In the genomic region with DNA sequence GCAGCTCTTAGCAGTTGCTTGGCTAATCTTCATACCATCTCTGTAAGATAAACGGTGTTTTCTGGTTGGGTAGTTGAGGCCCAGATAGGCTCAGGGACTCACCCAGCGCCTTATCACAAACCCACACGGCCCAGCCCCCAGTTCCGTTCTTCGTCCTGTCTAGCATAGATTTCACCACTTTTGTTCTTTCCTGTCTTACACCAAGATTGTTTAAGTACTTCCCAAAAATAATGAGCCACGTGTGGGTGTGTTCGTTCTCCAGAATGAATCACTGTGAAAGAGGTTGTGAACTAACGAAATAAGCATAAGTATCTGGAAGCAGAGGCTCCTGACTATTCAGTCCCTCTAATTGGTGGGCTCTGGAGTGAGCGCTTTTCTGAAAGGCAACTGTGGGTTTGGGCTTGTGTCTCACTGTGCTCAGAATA, we compare ENCODE assay signal across 8 cellular contexts. TPM values are rescaled to one million over a fixed set of nuclear protein-coding genes. Genes with fewer than 3 reads are reported as not detected.
DNase-seq lines count a peak whose midpoint lies in the region; ATAC-seq, FAIRE-seq and TF ChIP-seq lines count a peak whose summit lies in the region.

No MANE protein-coding gene starts in this region.

- no peaks in the 10 kb centered on the region for H3K27me3 Mint-ChIP-seq in activated T-helper 17 cell treated with anti-CD3 and anti-CD28 coated beads, Interleukin-2, amount 50 U/mL, for 72 hours

- peak overlapping the region; percentile 25 for H3K4me3 ChIP-seq in NB4 (ENCODE audit: low read depth, low read length)
- H3K4me3 ChIP-seq in cardiac muscle cell = no peak overlapping the region
- no peak overlapping the region for H3K4me3 ChIP-seq in skeletal muscle tissue (ENCODE audit: low read length in 3 of 3)

- H3K4me1 ChIP-seq in cardiac muscle cell (ENCODE audit: low read depth) (peaks cover 52% of the 10 kb centered on the region), skeletal muscle tissue (ENCODE audit: control insufficient read depth in 3 of 3, insufficient read depth in 3 of 3, low read length in 3 of 3) (peaks cover 32 to 42% (median 32%) of the 10 kb centered on the region in 3 donors)

- no peak for TF ChIP-seq CTCF in NB4 (IDR thresholded peaks at IDR 0.05; ENCODE audit: low read depth, low read length)
- TF ChIP-seq CTCF in cardiac muscle cell (IDR thresholded peaks at IDR 0.05; ENCODE audit: low read depth, low read length) = no peak
- no peak for TF ChIP-seq CTCF in GM10266 (IDR thresholded peaks at IDR 0.05; ENCODE audit: control insufficient read depth, insufficient read depth, low read depth, missing control alignments)

- peak overlapping the region; percentile 72 for H3K4me3 Mint-ChIP-seq in activated T-helper 17 cell treated with anti-CD3 and anti-CD28 coated beads, Interleukin-2, amount 50 U/mL, for 72 hours

- TF ChIP-seq POLR2A in NB4 (IDR thresholded peaks at IDR 0.05; ENCODE audit: extremely low read depth, insufficient read length) = no peak

- peak; percentile 60 for ATAC-seq in activated T-helper 17 cell treated with anti-CD3 and anti-CD28 coated beads, Interleukin-2, amount 50 U/mL, for 72 hours (replicated peaks)
- no peak for ATAC-seq in HG02970 (IDR thresholded peaks at IDR 0.05; ENCODE audit: low FRiP score, unreplicated experiment)

- H3K9me3 Mint-ChIP-seq in activated T-helper 17 cell treated with anti-CD3 and anti-CD28 coated beads, Interleukin-2, amount 50 U/mL, for 72 hours = no peaks in the 10 kb centered on the region

- H3K27ac Mint-ChIP-seq in activated T-helper 17 cell treated with anti-CD3 and anti-CD28 coated beads, Interleukin-2, amount 50 U/mL, for 72 hours = no peak overlapping the region

- peaks cover 61% of the 10 kb centered on the region for H3K4me1 Mint-ChIP-seq in activated T-helper 17 cell treated with anti-CD3 and anti-CD28 coated beads, Interleukin-2, amount 50 U/mL, for 72 hours

- no peak overlapping the region for H3K9ac ChIP-seq in skeletal muscle tissue (ENCODE audit: low read depth in 1 of 3, low read length in 3 of 3)

- H3K9me3 ChIP-seq in cardiac muscle cell (ENCODE audit: low read depth) (no peaks in the 10 kb centered on the region), skeletal muscle tissue (ENCODE audit: control insufficient read depth in 3 of 3, low read length in 3 of 3) (no peaks in the 10 kb centered on the region)

- peaks cover 12% of the 10 kb centered on the region for H3K36me3 ChIP-seq in cardiac muscle cell
- H3K36me3 ChIP-seq in skeletal muscle tissue (ENCODE audit: control insufficient read depth in 3 of 3, insufficient read depth in 3 of 3, low read length in 3 of 3) = peaks cover 17 to 24% (median 22%) of the 10 kb centered on the region in 3 donors

- H3K27me3 ChIP-seq in cardiac muscle cell (no peaks in the 10 kb centered on the region), skeletal muscle tissue (ENCODE audit: control insufficient read depth in 3 of 3, insufficient read depth in 3 of 3, low read length in 3 of 3) (no peaks in the 10 kb centered on the region)

- peaks cover 30% of the 10 kb centered on the region for H3K36me3 Mint-ChIP-seq in activated T-helper 17 cell treated with anti-CD3 and anti-CD28 coated beads, Interleukin-2, amount 50 U/mL, for 72 hours (ENCODE audit: low read depth)

- DNase-seq in NB4 (ENCODE audit: low read depth) (peak; percentile 99), cardiac muscle cell (ENCODE audit: low read depth in 1 of 2, low spot score in 1 of 2) (peak; percentile 49 to 94), GM19239 (ENCODE audit: insufficient read length, low spot score) (no peak), NCI-H1694 treated with DMSO at 0.1 percent for 48 hours (lab: John Stamatoyannopoulos, UW) (no peak), GM10266 (ENCODE audit: extremely low spot score) (no peak)

- no peak for FAIRE-seq in GM19239 (lab: Jason Lieb, UNC)

- H3K27ac ChIP-seq in cardiac muscle cell (peak overlapping the region; percentile 77), skeletal muscle tissue (ENCODE audit: low read depth, low read length) (peak overlapping the region; percentile 0)

RNA-seq across cellular contexts. Expression of a gene that starts 21.4 kb away (rescaled TPM):
- total RNA-seq in activated T-helper 17 cell treated with anti-CD3 and anti-CD28 coated beads, Interleukin-2, amount 50 U/mL, for 72 hours = 1 to 10 TPM; 6.8 TPM
- total RNA-seq in cardiac muscle cell (38.1 and 46.4 TPM in 2 replicates), skeletal muscle tissue (8.4 TPM)
- 11.9 and 12.5 TPM in 2 replicates for polyA plus RNA-seq in cardiac muscle cell

RNA-seq across cellular contexts. Expression of a gene that starts 33.9 kb away (rescaled TPM):
- total RNA-seq in activated T-helper 17 cell treated with anti-CD3 and anti-CD28 coated beads, Interleukin-2, amount 50 U/mL, for 72 hours = 10 to 100 TPM in 1 of 2 donors, 1 to 10 TPM in 1; 3.5 to 26.3 TPM
- total RNA-seq in cardiac muscle cell = 8.2 and 12.5 TPM in 2 replicates
- 8.2 and 15.0 TPM in 2 replicates for polyA plus RNA-seq in cardiac muscle cell
- total RNA-seq in skeletal muscle tissue = 9.4 TPM

Comparison
In these comparisons a context has a peak if more than half of its experiments do, and no peak if none do; other contexts are left out.
1. DNase-seq: peak in NB4 (single experiment) and cardiac muscle cell (2 of 2); none in GM19239 (single experiment), NCI-H1694 treated with DMSO at 0.1 percent for 48 hours (single experiment) and GM10266 (single experiment).